Comparison of ENCODE assay signal across 2 cellular contexts in the genomic region with DNA sequence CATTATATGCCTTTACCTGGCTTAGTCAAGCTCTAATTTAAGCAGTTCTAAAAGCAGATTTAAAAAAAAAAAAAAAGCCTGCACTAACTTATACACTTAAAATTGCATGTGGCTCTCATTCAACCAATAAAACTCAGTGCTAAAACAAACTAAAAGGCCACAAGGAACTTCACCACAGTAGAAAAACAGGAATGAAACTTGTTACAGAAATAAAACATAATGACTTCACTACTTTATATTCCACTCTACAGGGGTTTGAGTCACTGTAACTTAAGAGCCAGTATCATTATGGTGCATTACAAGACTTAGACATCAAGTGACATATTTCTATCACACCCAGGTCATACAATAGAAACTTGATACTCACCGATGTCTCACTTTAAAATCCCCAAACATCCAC.
TF ChIP-seq lines count a peak whose summit lies in the region.

No MANE protein-coding gene starts in this region.

TF ChIP-seq in HEK293, 187 proteins besides CTCF, POLR2A, EP300 and RAD21:
- TF ChIP-seq HOXA7 (CRISPR knock-in tag; IDR thresholded peaks at IDR 0.05; ENCODE audit: borderline replicate concordance) (no peak), ZNF548 (tag by site-specific recombination; IDR thresholded peaks at IDR 0.05) (no peak), TCF7L2 (IDR thresholded peaks at IDR 0.05; ENCODE audit: borderline replicate concordance, low read depth, low read length) (no peak)

TF ChIP-seq in neural cell, 6 proteins besides CTCF, POLR2A, EP300 and RAD21:
- TF ChIP-seq POLR2AphosphoS5 (IDR thresholded peaks at IDR 0.05) (peak; percentile 26), TAF1 (IDR thresholded peaks at IDR 0.05; ENCODE audit: low read depth) (no peak)
